Comparison of ENCODE assay signal across 17 cellular contexts in the genomic region with DNA sequence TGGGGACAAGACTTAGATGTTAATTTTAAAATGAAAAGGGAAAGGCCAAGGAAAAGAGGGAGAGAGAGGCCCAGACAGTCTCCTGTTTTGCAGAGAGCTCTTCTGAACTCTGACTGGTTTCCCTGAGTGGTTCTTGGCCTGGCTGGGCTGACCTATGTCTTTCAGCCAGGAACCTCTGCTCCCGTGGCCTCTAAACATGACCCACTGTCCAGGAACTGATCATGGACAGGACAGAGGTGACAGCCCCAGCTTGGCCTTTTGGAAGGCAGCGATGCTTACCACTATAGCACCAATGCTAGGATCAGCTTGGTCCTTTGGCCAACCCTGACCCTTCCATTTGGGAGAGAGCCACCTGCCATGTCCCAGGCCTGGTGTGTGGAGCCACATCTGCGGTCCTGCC. TPM values are rescaled to one million over a fixed set of nuclear protein-coding genes. Genes with fewer than 3 reads are reported as not detected.
A peak's percentile ranks its signal among the peaks of the same experiment; 100 is the strongest.
DNase-seq lines count a peak whose midpoint lies in the region; ATAC-seq, FAIRE-seq and TF ChIP-seq lines count a peak whose summit lies in the region.
"Had no signal": no experiment of that assay in that cellular context is flagged by ENCODE, and none has a peak within 500 bp of the region (broad histone marks: within the 10 kb centered on the region; RNA-seq: fewer than 3 reads in every experiment).

No MANE protein-coding gene starts in this region.

- H3K4me1 Mint-ChIP-seq in neural progenitor cell, result peaks cover 69% of the 10 kb centered on the region
- H3K4me1 Mint-ChIP-seq: CD4-positive, alpha-beta memory T cell had no signal

- peaks cover 9% of the 10 kb centered on the region for H3K27me3 Mint-ChIP-seq in neural progenitor cell (ENCODE audit: insufficient read depth, low read depth)
- H3K27me3 Mint-ChIP-seq: CD4-positive, alpha-beta memory T cell had no signal

- peaks cover 32% of the 10 kb centered on the region for H3F3A ChIP-seq in neural progenitor cell (ENCODE audit: low read depth)

- H3K4me1 ChIP-seq in ascending aorta (peaks cover 51 to 94% of the 10 kb centered on the region in 2 donors), thoracic aorta (ENCODE audit: control insufficient read depth in 1 of 2, low read depth in 2 of 2) (peaks cover 68 to 100% of the 10 kb centered on the region in 2 donors), foreskin keratinocyte (no peaks in the 10 kb centered on the region), neural progenitor cell (peaks cover 77% of the 10 kb centered on the region), pancreas (peaks cover 22 to 28% (median 27%) of the 10 kb centered on the region in 3 donors)
- H3K4me1 ChIP-seq: A549, BE2C had no signal

- H2AFZ ChIP-seq in neural progenitor cell (replicated peaks), result no peak overlapping the region
- H2AFZ ChIP-seq: GM23338 had no signal

- no peak overlapping the region for H3K27ac Mint-ChIP-seq in neural progenitor cell
- H3K27ac Mint-ChIP-seq: CD4-positive, alpha-beta memory T cell; GM23338 had no signal

- H3K4me2 ChIP-seq in neural progenitor cell, result no peak overlapping the region
- H3K4me2 ChIP-seq: A549, GM23338 had no signal

- WGBS in pancreas, 2 donors, result 93 to 100% methylated on average over 3 of the region's 3 CpGs

- H3K9me3 ChIP-seq in ascending aorta (no peaks in the 10 kb centered on the region), thoracic aorta (no peaks in the 10 kb centered on the region), neural progenitor cell (ENCODE audit: low read depth) (no peaks in the 10 kb centered on the region), pancreas (no peaks in the 10 kb centered on the region)
- H3K9me3 ChIP-seq: A549, BE2C had no signal

- H3K36me3 Mint-ChIP-seq in neural progenitor cell, result no peaks in the 10 kb centered on the region
- H3K36me3 Mint-ChIP-seq: CD4-positive, alpha-beta memory T cell had no signal

- no peaks in the 10 kb centered on the region for H3K79me2 ChIP-seq in neural progenitor cell (ENCODE audit: low read depth)

- no peak overlapping the region for H3K9ac ChIP-seq in neural progenitor cell

- H3K4me3 Mint-ChIP-seq in neural progenitor cell, result no peak overlapping the region
- H3K4me3 Mint-ChIP-seq: CD4-positive, alpha-beta memory T cell; GM23338 had no signal

- no peak for DNase-seq in ascending aorta (ENCODE audit: low spot score in 2 of 2)
- no peak for DNase-seq in caudate nucleus (lab: John Stamatoyannopoulos, UW)
- DNase-seq in left lobe of liver (ENCODE audit: low spot score), result peak; percentile 60
- no peak for DNase-seq in thoracic aorta (ENCODE audit: low spot score)
- no peak for DNase-seq in foreskin keratinocyte
- DNase-seq in neural progenitor cell (ENCODE audit: low spot score), result no peak
- DNase-seq in pancreas, result no peak
- DNase-seq in hypothalamus (lab: John Stamatoyannopoulos, UW), result no peak
- DNase-seq: BE2C; CD4-positive, alpha-beta memory T cell; DMS79; H7 had no signal

- no peaks in the 10 kb centered on the region for H4K20me1 ChIP-seq in neural progenitor cell (ENCODE audit: low read depth)

- ATAC-seq in left lobe of liver, result peak; percentile 73
- no peak for ATAC-seq in thoracic aorta (ENCODE audit: insufficient number of reproducible peaks, low FRiP score, low read depth)
- no peak for ATAC-seq in foreskin keratinocyte
- no peak for ATAC-seq in pancreas
- ATAC-seq: A549, GM12878, GM23338 had no signal

- intact Hi-C loops in ascending aorta (cut with DNase I) (loop anchor here (2.0 kb wide), 2 partner anchors 49 to 189 kb away; no protein-coding TSS in a partner anchor), pancreas (cut with DNase I) (no loop called here)

- peaks cover 3% of the 10 kb centered on the region for H3K9me3 Mint-ChIP-seq in neural progenitor cell
- H3K9me3 Mint-ChIP-seq: CD4-positive, alpha-beta memory T cell had no signal

- H3K4me3 ChIP-seq in ascending aorta (no peak overlapping the region), thoracic aorta (no peak overlapping the region), neural progenitor cell (no peak overlapping the region), pancreas (no peak overlapping the region)
- H3K4me3 ChIP-seq: A549, GM12878, GM23338 had no signal

- H3K27ac ChIP-seq in ascending aorta, result peak overlapping the region; percentile 86 to 91
- peak overlapping the region; percentile 85 for H3K27ac ChIP-seq in caudate nucleus (ENCODE audit: low read depth, low read length)
- H3K27ac ChIP-seq in thoracic aorta, result peak overlapping the region; percentile 95 to 97
- no peak overlapping the region for H3K27ac ChIP-seq in foreskin keratinocyte
- H3K27ac ChIP-seq in neural progenitor cell, result no peak overlapping the region
- H3K27ac ChIP-seq in pancreas, result no peak overlapping the region
- H3K27ac ChIP-seq: A549, C4-2B had no signal

- H3K36me3 ChIP-seq in ascending aorta (no peaks in the 10 kb centered on the region), thoracic aorta (no peaks in the 10 kb centered on the region), neural progenitor cell (no peaks in the 10 kb centered on the region), pancreas (no peaks in the 10 kb centered on the region)
- H3K36me3 ChIP-seq: BE2C had no signal

- FAIRE-seq in pancreas (lab: Jason Lieb, UNC), result no peak
- FAIRE-seq: A549, GM12878, GM18507 had no signal

- H3K27me3 ChIP-seq in ascending aorta, result no peaks in the 10 kb centered on the region
- no peaks in the 10 kb centered on the region for H3K27me3 ChIP-seq in thoracic aorta (replicated peaks; ENCODE audit: insufficient read depth)
- no peaks in the 10 kb centered on the region for H3K27me3 ChIP-seq in foreskin keratinocyte
- H3K27me3 ChIP-seq in neural progenitor cell, result no peaks in the 10 kb centered on the region
- H3K27me3 ChIP-seq in pancreas, result no peaks in the 10 kb centered on the region
- H3K27me3 ChIP-seq: BE2C had no signal

- no peak for TF ChIP-seq CTCF in ascending aorta (IDR thresholded peaks at IDR 0.05)
- no peak for TF ChIP-seq CTCF in thoracic aorta (IDR thresholded peaks at IDR 0.05)
- TF ChIP-seq CTCF in foreskin keratinocyte (conservative IDR thresholded peaks at IDR 0.05), result no peak
- TF ChIP-seq CTCF in neural progenitor cell (IDR thresholded peaks at IDR 0.05), result no peak
- no peak for TF ChIP-seq CTCF in pancreas (IDR thresholded peaks at IDR 0.05)

RNA-seq across cellular contexts. Expression of a gene that starts 55.2 kb away (rescaled TPM):
- total RNA-seq in ascending aorta (84.2 TPM), left lobe of liver (0.43 TPM), thoracic aorta (10 to 100 TPM; 68.9 to 85.4 TPM), foreskin keratinocyte (0.04 TPM in 1 of 2 replicates, not detected in the other), neural progenitor cell (ENCODE audit: low replicate concordance) (1.9 and 2.0 TPM in 2 replicates), pancreas (10 to 100 TPM; 10.7 to 19.1 (median 14.9) TPM)
- polyA plus RNA-seq in foreskin keratinocyte (0.06 and 0.09 TPM in 2 replicates), pancreas (10 to 100 TPM in 1 of 2 donors, 1 to 10 TPM in 1; 6.6 to 19.2 TPM)
- total RNA-seq: CD4-positive, alpha-beta memory T cell had no signal
- polyA plus RNA-seq: CD4-positive, alpha-beta memory T cell; GM12878 had no signal

Comparison
In these comparisons a context has a peak if more than half of its experiments do, and no peak if none do; other contexts are left out.
1. H3K27ac ChIP-seq: peak in ascending aorta (2 of 2), caudate nucleus (single experiment) and thoracic aorta (2 of 2); none in foreskin keratinocyte (single experiment), neural progenitor cell (single experiment) and pancreas (0 of 4).